8 cellular contexts compared by ENCODE assay signal in the genomic region with DNA sequence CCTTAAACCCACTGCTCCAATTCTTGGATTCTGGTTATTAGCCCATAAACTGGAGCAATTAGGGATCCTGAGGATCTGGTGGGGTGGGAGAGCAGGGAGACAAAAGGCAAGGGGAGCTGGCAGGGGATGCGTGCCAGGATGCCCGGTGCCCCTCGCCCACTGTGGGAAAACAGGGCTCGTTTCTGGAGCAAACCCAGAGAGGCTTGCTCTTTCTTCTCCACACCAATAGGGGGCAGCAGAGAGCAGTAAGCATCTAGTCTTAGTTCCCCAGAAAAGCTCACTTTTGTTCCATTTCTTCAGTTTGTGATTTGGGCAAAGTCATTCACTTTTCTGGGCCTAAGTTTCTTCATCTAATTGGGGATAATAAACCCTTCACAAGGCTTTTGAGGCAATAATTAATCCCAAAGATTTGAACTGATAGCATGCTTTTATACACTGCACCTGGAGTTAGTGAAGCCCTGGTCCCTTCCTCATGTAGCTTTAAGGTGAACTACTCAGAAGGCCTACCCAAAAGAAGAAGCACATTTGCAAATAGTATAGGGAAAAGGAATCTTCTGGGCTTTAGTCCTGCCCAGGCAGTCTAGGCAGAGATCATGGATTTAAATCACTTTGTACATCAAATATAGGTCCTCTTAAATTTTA.
DNase-seq lines count a peak whose midpoint lies in the region; ATAC-seq and TF ChIP-seq lines count a peak whose summit lies in the region.

No MANE protein-coding gene starts in this region.

- H3K9me3 Mint-ChIP-seq in activated CD8-positive, alpha-beta T cell treated with anti-CD3 and anti-CD28 coated beads for 36 hours, result no peaks in the 10 kb centered on the region
- H3K9me3 Mint-ChIP-seq in progenitor cell of endocrine pancreas (ENCODE audit: low read depth), result no peaks in the 10 kb centered on the region

- TF ChIP-seq CTCF in activated CD8-positive, alpha-beta T cell treated with anti-CD3 and anti-CD28 coated beads for 36 hours (IDR thresholded peaks at IDR 0.05), result peak; percentile 95
- peak; percentile 91 for TF ChIP-seq CTCF in progenitor cell of endocrine pancreas (IDR thresholded peaks at IDR 0.05; ENCODE audit: unreplicated experiment)

- no peak overlapping the region for H3K27ac Mint-ChIP-seq in activated CD8-positive, alpha-beta T cell treated with anti-CD3 and anti-CD28 coated beads for 36 hours
- no peak overlapping the region for H3K27ac Mint-ChIP-seq in progenitor cell of endocrine pancreas

- ATAC-seq in GM19455 (IDR thresholded peaks at IDR 0.05; ENCODE audit: unreplicated experiment) (peak; percentile 76), GM18517 (IDR thresholded peaks at IDR 0.05; ENCODE audit: unreplicated experiment) (no peak), HG03108 (IDR thresholded peaks at IDR 0.05; ENCODE audit: unreplicated experiment) (no peak)
- peak; percentile 45 for ATAC-seq in activated CD8-positive, alpha-beta T cell treated with anti-CD3 and anti-CD28 coated beads for 36 hours

- no peak overlapping the region for H3K4me3 Mint-ChIP-seq in activated CD8-positive, alpha-beta T cell treated with anti-CD3 and anti-CD28 coated beads for 36 hours
- no peak overlapping the region for H3K4me3 Mint-ChIP-seq in progenitor cell of endocrine pancreas (ENCODE audit: low read depth)

- H3K27me3 Mint-ChIP-seq in activated CD8-positive, alpha-beta T cell treated with anti-CD3 and anti-CD28 coated beads for 36 hours, result no peaks in the 10 kb centered on the region
- peaks cover 4% of the 10 kb centered on the region for H3K27me3 Mint-ChIP-seq in progenitor cell of endocrine pancreas

- H3K36me3 Mint-ChIP-seq in activated CD8-positive, alpha-beta T cell treated with anti-CD3 and anti-CD28 coated beads for 36 hours (ENCODE audit: low read depth), result no peaks in the 10 kb centered on the region
- no peaks in the 10 kb centered on the region for H3K36me3 Mint-ChIP-seq in progenitor cell of endocrine pancreas (ENCODE audit: insufficient read depth)

- CTCF ChIA-PET in activated CD8-positive, alpha-beta T cell treated with anti-CD3 and anti-CD28 coated beads for 36 hours (lab: Charles Lee), result interaction anchor here (0.6 to 3.3 kb wide), 45 partner anchors 9 to 1329 kb away, joined by 3 to 23 read pairs (median 4); no protein-coding TSS in a partner anchor

- no peaks in the 10 kb centered on the region for H3K4me1 Mint-ChIP-seq in activated CD8-positive, alpha-beta T cell treated with anti-CD3 and anti-CD28 coated beads for 36 hours (ENCODE audit: low read depth)
- no peaks in the 10 kb centered on the region for H3K4me1 Mint-ChIP-seq in progenitor cell of endocrine pancreas (ENCODE audit: low read depth)

- DNase-seq in CMK (ENCODE audit: low read depth) (peak; percentile 9), NCI-H2171 treated with DMSO at 0.1 percent for 48 hours (lab: John Stamatoyannopoulos, UW) (peak; percentile 41), globus pallidus (ENCODE audit: low spot score) (peak; percentile 78), progenitor cell of endocrine pancreas (ENCODE audit: low spot score, unreplicated experiment) (peak; percentile 23)
- DNase-seq in activated CD8-positive, alpha-beta T cell treated with anti-CD3 and anti-CD28 coated beads for 36 hours, result peak; percentile 46

- POLR2A ChIA-PET in activated CD8-positive, alpha-beta T cell treated with anti-CD3 and anti-CD28 coated beads for 36 hours (lab: Charles Lee), result interaction anchor here (0.8 kb wide), 1 partner anchor 9 kb away, joined by 3 read pairs; no protein-coding TSS in a partner anchor

- intact Hi-C loops in activated CD8-positive, alpha-beta T cell treated with anti-CD3 and anti-CD28 coated beads for 36 hours (cut with micrococcal nuclease), result no loop called here

Comparison
In these comparisons a context has a peak if more than half of its experiments do, and no peak if none do; other contexts are left out.
1. DNase-seq: peak in every context shown above with its lines; median percentile 78 in globus pallidus; 46 in activated CD8-positive, alpha-beta T cell treated with anti-CD3 and anti-CD28 coated beads for 36 hours; 41 in NCI-H2171 treated with DMSO at 0.1 percent for 48 hours; 23 in progenitor cell of endocrine pancreas; 9 in CMK.
2. ATAC-seq: peak in GM19455 (single experiment) and activated CD8-positive, alpha-beta T cell treated with anti-CD3 and anti-CD28 coated beads for 36 hours (single experiment); none in GM18517 (single experiment) and HG03108 (single experiment).